ENCODE assay signal across 7 cellular contexts in genomic region chr3:45551214-45552010, GRCh38. TPM values are rescaled to one million over a fixed set of nuclear protein-coding genes. Genes with fewer than 3 reads are reported as not detected.
DNase-seq lines count a peak whose midpoint lies in the region; ATAC-seq, FAIRE-seq and TF ChIP-seq lines count a peak whose summit lies in the region.

No MANE protein-coding gene starts in this region.

- H2AFZ ChIP-seq in K562 (ENCODE audit: low read depth, low read length) = peak overlapping the region; percentile 58

- CTCF ChIA-PET in K562 (lab: Yijun Ruan, JAX; ENCODE audit: low intra/inter-chr PET ratio) = interaction anchor here (0.7 kb wide), 1 partner anchor 941 kb away, joined by 3 read pairs; no protein-coding TSS in a partner anchor

- TF ChIP-seq POLR2A in K562 (conservative IDR thresholded peaks at IDR 0.05) = no peak

- H3K4me1 ChIP-seq in K562 (replicated peaks in 1 of 2; ENCODE audit: control insufficient read depth in 2 of 2, insufficient read depth in 2 of 2, low read length in 2 of 2) (peaks cover 35 to 52% of the 10 kb centered on the region in 2 experiments), kidney (ENCODE audit: control insufficient read depth in 1 of 2, insufficient read depth in 1 of 2, low read depth in 1 of 2, low read length in 2 of 2) (peaks cover 11 to 25% of the 10 kb centered on the region in 2 donors), thoracic aorta (ENCODE audit: control insufficient read depth in 1 of 2, low read depth in 2 of 2) (peaks cover 17 to 42% of the 10 kb centered on the region in 2 donors)

- H3K79me2 ChIP-seq in K562 (ENCODE audit: control insufficient read depth, insufficient read depth, low read length) = no peaks in the 10 kb centered on the region

- peak; percentile 98 for FAIRE-seq in K562 (lab: Jason Lieb, UNC)
- no peak for FAIRE-seq in kidney (lab: Jason Lieb, UNC)

- peak; percentile 94 for ATAC-seq in K562
- no peak for ATAC-seq in thoracic aorta (ENCODE audit: insufficient number of reproducible peaks, low FRiP score, low read depth)
- ATAC-seq in HG03045 (IDR thresholded peaks at IDR 0.05; ENCODE audit: unreplicated experiment) = no peak
- no peak for ATAC-seq in GM19455 (IDR thresholded peaks at IDR 0.05; ENCODE audit: unreplicated experiment)

- H3K9me3 ChIP-seq in K562 (replicated peaks; ENCODE audit: control insufficient read depth, insufficient read depth, low read depth, low read length) (no peaks in the 10 kb centered on the region), kidney (ENCODE audit: control insufficient read depth in 1 of 2, low read length in 2 of 2) (no peaks in the 10 kb centered on the region), thoracic aorta (no peaks in the 10 kb centered on the region)

- H3K27ac ChIP-seq in K562 (ENCODE audit: extremely low read depth, low read depth, low read length) (peak overlapping the region; percentile 71), kidney (ENCODE audit: low read depth in 2 of 2, low read length in 2 of 2) (no peak overlapping the region), thoracic aorta (peak overlapping the region in 1 of 2 donors; percentile 15), substantia nigra (ENCODE audit: low read depth, low read length, poor library complexity, severe bottlenecking) (no peak overlapping the region)

- intact Hi-C loops in K562 (cut with micrococcal nuclease) = no loop called here
- intact Hi-C loops in kidney (cut with DNase I) = no loop called here

- H3K9me1 ChIP-seq in K562 (ENCODE audit: control insufficient read depth, insufficient read depth, low read length) = no peaks in the 10 kb centered on the region

- POLR2A ChIA-PET in K562 (lab: Yijun Ruan, JAX) = interaction anchor here (0.6 to 1.8 kb wide), 9 partner anchors 9 to 522 kb away, joined by 3 to 7 read pairs (median 4); no protein-coding TSS in a partner anchor

- no peaks in the 10 kb centered on the region for H4K20me1 ChIP-seq in K562 (replicated peaks; ENCODE audit: control insufficient read depth, insufficient read depth, low read length)

- peak; percentile 95 for DNase-seq in HS-5 (ENCODE audit: low read depth)
- DNase-seq in K562 (ENCODE audit: extremely low read depth in 1 of 4, low spot score in 3 of 4) = peak; percentile 77 to 96 (median 87)
- DNase-seq in kidney = peak; percentile 91
- DNase-seq in thoracic aorta (ENCODE audit: low spot score) = peak; percentile 75
- no peak for DNase-seq in substantia nigra (lab: John Stamatoyannopoulos, UW)

- H3K27me3 ChIP-seq in K562 (ENCODE audit: control insufficient read depth in 2 of 2, insufficient read depth in 2 of 2, low read length in 2 of 2) (no peaks in the 10 kb centered on the region), thoracic aorta (replicated peaks; ENCODE audit: insufficient read depth) (no peaks in the 10 kb centered on the region)

- no peak; a peak in 1 of 4 replicates for TF ChIP-seq RAD21 in K562 (CRISPR knock-in tag; conservative IDR thresholded peaks at IDR 0.05 in 1 of 2, IDR thresholded peaks at IDR 0.05 in 1 of 2)

- no peak overlapping the region for H3K4me3 ChIP-seq in K562
- no peak overlapping the region for H3K4me3 ChIP-seq in kidney (ENCODE audit: low read length in 2 of 2)
- H3K4me3 ChIP-seq in thoracic aorta = no peak overlapping the region

- no peak for TF ChIP-seq CTCF in K562 (IDR thresholded peaks at IDR 0.05 in 2 of 3, conservative IDR thresholded peaks at IDR 0.05 in 1 of 3; ENCODE audit: insufficient read depth in 2 of 3, low read depth in 1 of 3, low read length in 3 of 3)
- no peak for TF ChIP-seq CTCF in kidney (IDR thresholded peaks at IDR 0.05; ENCODE audit: borderline replicate concordance, extremely low read depth, insufficient read depth)
- no peak for TF ChIP-seq CTCF in thoracic aorta (IDR thresholded peaks at IDR 0.05)

- TF ChIP-seq EP300 in K562 (IDR thresholded peaks at IDR 0.05; ENCODE audit: low read length) = peak; percentile 78; the same call in 1 of the 2 replicates

- H3K9ac ChIP-seq in K562 (ENCODE audit: insufficient read depth in 1 of 2, low read depth in 2 of 2, low read length in 2 of 2) (peak overlapping the region; percentile 22 to 53), kidney (ENCODE audit: low read length in 2 of 2) (no peak overlapping the region)

- in situ Hi-C loops in K562 (cut with MboI) = no loop called here

- no TSS peak for BruUV-seq in K562 (replicated peaks; lab: Mats Ljungman, UMichigan)

- H3K36me3 ChIP-seq in K562 (ENCODE audit: control insufficient read depth, insufficient read depth, low read length) = peaks cover 17% of the 10 kb centered on the region; the same call in 1 of the 3 replicates
- peaks cover 0 to 9% of the 10 kb centered on the region in 2 donors for H3K36me3 ChIP-seq in kidney (ENCODE audit: control insufficient read depth in 1 of 2, insufficient read depth in 2 of 2, low read length in 2 of 2)
- H3K36me3 ChIP-seq in thoracic aorta = no peaks in the 10 kb centered on the region

- 7% methylated on average over 10 of the region's 11 CpGs for WGBS in K562 (ENCODE audit: insufficient coverage, low coverage, missing lambda C conversion rate)

- peak overlapping the region; percentile 64 for H3K4me2 ChIP-seq in K562 (ENCODE audit: insufficient read depth, low read length)

TF ChIP-seq in K562, 482 proteins besides CTCF, POLR2A, EP300 and RAD21 (continues in another document):
- TF ChIP-seq CCAR2 (IDR thresholded peaks at IDR 0.05; ENCODE audit: low read depth, low read length) (no peak), KDM4B (IDR thresholded peaks at IDR 0.05; ENCODE audit: borderline replicate concordance in 2 of 2, low read depth in 1 of 2) (0 out of 4 replicates have a peak, but pooled peaks of 1 of the 2 experiments have one; percentile 23), HNRNPLL (IDR thresholded peaks at IDR 0.05; ENCODE audit: low read depth, low read length, poor library complexity, severe bottlenecking) (no peak), RB1 (IDR thresholded peaks at IDR 0.05; ENCODE audit: low read depth) (0 out of 2 replicates have a peak, but pooled peaks have one; percentile 22), TSC22D4 (tag; IDR thresholded peaks at IDR 0.05) (no peak), DACH1 (IDR thresholded peaks at IDR 0.05; ENCODE audit: partially characterized antibody) (peak; percentile 99), ZNF384 (IDR thresholded peaks at IDR 0.05; ENCODE audit: low read depth, low read length) (0 out of 2 replicates have a peak, but pooled peaks have one; percentile 43), IRF2 (CRISPR knock-in tag; IDR thresholded peaks at IDR 0.05) (no peak), FOSL1 (tag; conservative IDR thresholded peaks at IDR 0.05) (peak; percentile 95), USF1 (CRISPR knock-in tag; IDR thresholded peaks at IDR 0.05) (peak; percentile 63), ATF4 (CRISPR knock-in tag; IDR thresholded peaks at IDR 0.05) (no peak), NCOA1 (IDR thresholded peaks at IDR 0.05; ENCODE audit: low read depth) (peak; percentile 16; the same call in 1 of the 2 replicates), ATF7 (IDR thresholded peaks at IDR 0.05) (peak; percentile 88), ZNF184 (CRISPR knock-in tag; IDR thresholded peaks at IDR 0.05) (no peak), GATAD2B (IDR thresholded peaks at IDR 0.05; ENCODE audit: borderline replicate concordance) (peak; percentile 42; the same call in 1 of the 2 replicates), NBN (IDR thresholded peaks at IDR 0.05; ENCODE audit: low read depth) (0 out of 2 replicates have a peak, but pooled peaks have one; percentile 23), ARID1B (IDR thresholded peaks at IDR 0.05) (peak; percentile 95), RFX1 (IDR thresholded peaks at IDR 0.05) (no peak)

RNA-seq across cellular contexts. Expression of gene LIMD1, which starts 43.1 kb away (rescaled TPM):
- total RNA-seq in K562 (2011; cell fraction: chromatin; rRNA removed; ENCODE audit: low replicate concordance) = 68.0 and 142 TPM in 2 replicates
- total RNA-seq in K562 (2011; cell fraction: nucleolus; rRNA removed) = 68.2 and 70.8 TPM in 2 replicates
- 73.4 and 82.1 TPM in 2 replicates for total RNA-seq in K562 (2011; cell fraction: nucleoplasm; rRNA removed)
- total RNA-seq in K562 (2014; rRNA removed) (12.4 and 19.0 TPM in 2 replicates), K562 (2014; rRNA removed; fragmentation: Illumina TruSeq; extraction: Trizol) (12.9 and 15.4 TPM in 2 replicates), K562 (2015; rRNA removed; fragmentation: Illumina TruSeq; extraction: Trizol) (15.8 and 17.7 TPM in 2 replicates), K562 (2021) (31.2 and 34.5 TPM in 2 replicates), kidney (36.3 TPM), thoracic aorta (10 to 100 TPM; 32.5 to 42.6 TPM)
- polyA plus RNA-seq in K562 (2011; rRNA removed) (21.2 and 25.8 TPM in 2 replicates), K562 (2014; fragmentation: Illumina TruSeq; extraction: Trizol) (15.7 and 16.9 TPM in 2 replicates), K562 (2014; fragmentation: Nextera tagmentation; extraction: Ambion mirVana) (1 to 10 TPM; 1.3 to 1.4 TPM), K562 (2014; rRNA removed) (15.6 and 17.5 TPM in 2 replicates), kidney (ENCODE audit: insufficient read depth, low read depth, low replicate concordance) (3.1 TPM)
- polyA plus RNA-seq in K562 (2011; cell fraction: cytosol; rRNA removed) = 17.5 and 23.9 TPM in 2 replicates
- polyA plus RNA-seq in K562 (2011; cell fraction: nucleus; rRNA removed) = 64.7 and 116 TPM in 2 replicates
- 16.4 and 17.1 TPM in 2 replicates for polyA plus RNA-seq in K562 (2012)
- 20.8 and 31.8 TPM in 2 replicates for polyA minus RNA-seq in K562 (2011; rRNA and poly(A)+ RNA removed)
- 22.5 and 23.9 TPM in 2 replicates for polyA minus RNA-seq in K562 (2011; cell fraction: cytosol; rRNA and poly(A)+ RNA removed)
- polyA minus RNA-seq in K562 (2011; cell fraction: nucleus; rRNA and poly(A)+ RNA removed) = 27.7 and 31.9 TPM in 2 replicates

Comparison
In these comparisons a context has a peak if more than half of its experiments do, and no peak if none do; other contexts are left out.
1. DNase-seq: peak in HS-5 (single experiment), K562 (4 of 4), kidney (single experiment) and thoracic aorta (single experiment); none in substantia nigra (0 of 49).
2. H3K9ac ChIP-seq: peak in K562 (2 of 2); none in kidney (0 of 2).